Comparison of ENCODE assay signal across 15 cellular contexts in genomic region chr20:53216478-53216855, GRCh38.
DNase-seq lines count a peak whose midpoint lies in the region; ATAC-seq and TF ChIP-seq lines count a peak whose summit lies in the region.
"Had no signal": no experiment of that assay in that cellular context is flagged by ENCODE, and none has a peak within 500 bp of the region (broad histone marks: within the 10 kb centered on the region; RNA-seq: fewer than 3 reads in every experiment).

No MANE protein-coding gene starts in this region.

- H3K4me1 Mint-ChIP-seq in activated naive CD4-positive, alpha-beta T cell treated with anti-CD3 and anti-CD28 coated beads, Interleukin-2, amount 10 ng/mL, durations not matched to agents 7 days and 5 days: peaks cover 36% of the 10 kb centered on the region

- H3K9me3 Mint-ChIP-seq in activated naive CD4-positive, alpha-beta T cell treated with anti-CD3 and anti-CD28 coated beads, Interleukin-2, amount 10 ng/mL, durations not matched to agents 7 days and 5 days: peaks cover 4% of the 10 kb centered on the region

- CTCF ChIA-PET in activated naive CD4-positive, alpha-beta T cell treated with anti-CD3 and anti-CD28 coated beads, Interleukin-2, amount 10 ng/mL, durations not matched to agents 7 days and 5 days (lab: Charles Lee): interaction anchor here (0.6 to 2.5 kb wide), 25 partner anchors 8 to 975 kb away, joined by 3 to 13 read pairs (median 3); no protein-coding TSS in a partner anchor
- CTCF ChIA-PET in mammary epithelial cell (lab: Charles Lee; ENCODE audit: low non-redundant PET): interaction anchor here (0.8 kb wide), 1 partner anchor 469 kb away, joined by 4 read pairs; no protein-coding TSS in a partner anchor

- TF ChIP-seq CTCF in OCI-LY3 (IDR thresholded peaks at IDR 0.05; ENCODE audit: low read depth, low read length) (no peak), mammary epithelial cell (conservative IDR thresholded peaks at IDR 0.05 in 1 of 2, IDR thresholded peaks at IDR 0.05 in 1 of 2; ENCODE audit: extremely low read depth in 1 of 2, insufficient read depth in 1 of 2, low read depth in 1 of 2, low read length in 2 of 2) (no peak), prostate gland (IDR thresholded peaks at IDR 0.05) (no peak), gastroesophageal sphincter (IDR thresholded peaks at IDR 0.05) (no peak)

- TF ChIP-seq EP300 in gastroesophageal sphincter (IDR thresholded peaks at IDR 0.05): no peak

- H3K9ac ChIP-seq in OCI-LY3 (ENCODE audit: low read length) (no peak overlapping the region), mammary epithelial cell (ENCODE audit: insufficient read depth, low read length) (no peak overlapping the region)
- H3K9ac ChIP-seq: SK-N-SH had no signal

- intact Hi-C loops in mammary epithelial cell (cut with micrococcal nuclease) (loop anchor here (2.0 to 5.0 kb wide), 3 partner anchors 182 to 331 kb away; no protein-coding TSS in a partner anchor), prostate gland (cut with DNase I) (loop anchor here (5.0 kb wide), 1 partner anchor 974 kb away; no protein-coding TSS in a partner anchor)

- H4K20me1 ChIP-seq in OCI-LY3 (ENCODE audit: insufficient read depth, low read length) (no peaks in the 10 kb centered on the region), mammary epithelial cell (ENCODE audit: insufficient read depth, low read length) (no peaks in the 10 kb centered on the region)

- H3K27me3 ChIP-seq in OCI-LY3 (ENCODE audit: low read depth, low read length) (no peaks in the 10 kb centered on the region), mammary epithelial cell (ENCODE audit: insufficient read depth, low read length) (no peaks in the 10 kb centered on the region), prostate gland (replicated peaks; ENCODE audit: insufficient read depth) (no peaks in the 10 kb centered on the region), gastroesophageal sphincter (peaks cover 21% of the 10 kb centered on the region)
- H3K27me3 ChIP-seq: ascending aorta, uterus had no signal

- H2AFZ ChIP-seq in OCI-LY3 (ENCODE audit: low read depth, low read length) (no peak overlapping the region), mammary epithelial cell (ENCODE audit: low read depth, low read length) (no peak overlapping the region)

- TF ChIP-seq POLR2A in prostate gland (IDR thresholded peaks at IDR 0.05) (no peak), gastroesophageal sphincter (IDR thresholded peaks at IDR 0.05) (no peak)

- ATAC-seq in gastroesophageal sphincter: no peak

- H3K9me3 ChIP-seq in OCI-LY3 (ENCODE audit: insufficient read depth, low read length) (0 out of 2 replicates have a peak, but pooled peaks cover 3% of the 10 kb centered on the region), mammary epithelial cell (replicated peaks; ENCODE audit: insufficient read depth, low read length) (no peaks in the 10 kb centered on the region), prostate gland (no peaks in the 10 kb centered on the region), gastroesophageal sphincter (peaks cover 0 to 3% (median 0%) of the 10 kb centered on the region in 3 donors)
- H3K9me3 ChIP-seq: ascending aorta, SK-N-SH, uterus had no signal

- no peaks in the 10 kb centered on the region for H3K27me3 Mint-ChIP-seq in activated naive CD4-positive, alpha-beta T cell treated with anti-CD3 and anti-CD28 coated beads, Interleukin-2, amount 10 ng/mL, durations not matched to agents 7 days and 5 days
- H3K27me3 Mint-ChIP-seq: stimulated activated memory B cell treated with anti-CD40 and anti-IgM and Interleukin-4, amounts not matched to agents 10 μg/mL and 1 μg/mL and 100 μg/mL, for 72 hours had no signal

- no TSS peak for BruUV-seq in mammary epithelial cell (replicated peaks; lab: Mats Ljungman, UMichigan)

- H3K27ac Mint-ChIP-seq in activated naive CD4-positive, alpha-beta T cell treated with anti-CD3 and anti-CD28 coated beads, Interleukin-2, amount 10 ng/mL, durations not matched to agents 7 days and 5 days: peak overlapping the region; percentile 47
- H3K27ac Mint-ChIP-seq: stimulated activated memory B cell treated with anti-CD40 and anti-IgM and Interleukin-4, amounts not matched to agents 10 μg/mL and 1 μg/mL and 100 μg/mL, for 72 hours had no signal

- dilution Hi-C loops in mammary epithelial cell (cut with HindIII; ENCODE audit: low sequenced_read_pairs): no loop called here

- H3K4me1 ChIP-seq in OCI-LY3 (ENCODE audit: low read length) (peaks cover 45% of the 10 kb centered on the region), mammary epithelial cell (ENCODE audit: insufficient read depth, low read length) (no peaks in the 10 kb centered on the region), prostate gland (replicated peaks) (no peaks in the 10 kb centered on the region), gastroesophageal sphincter (peaks cover 0 to 6% (median 0%) of the 10 kb centered on the region in 3 donors)
- H3K4me1 ChIP-seq: ascending aorta, uterus had no signal

- H3K4me2 ChIP-seq in OCI-LY3 (ENCODE audit: low read length) (peak overlapping the region; percentile 79), mammary epithelial cell (ENCODE audit: insufficient read depth, low read depth, low read length) (peak overlapping the region; percentile 62)
- H3K4me2 ChIP-seq: SK-N-SH had no signal

- H3K4me3 ChIP-seq in OCI-LY3 (ENCODE audit: low read length) (peak overlapping the region; percentile 53), mammary epithelial cell (replicated peaks in 1 of 3; ENCODE audit: insufficient read depth in 1 of 3, low read depth in 2 of 3, low read length in 3 of 3) (no peak overlapping the region), prostate gland (peak overlapping the region; percentile 1 to 13), gastroesophageal sphincter (no peak overlapping the region)
- H3K4me3 ChIP-seq: ascending aorta, uterus had no signal

- WGBS in mammary epithelial cell (ENCODE audit: low coverage, missing lambda C conversion rate): 91% methylated on average over 2 of the region's 2 CpGs
- 66% methylated on average over 2 of the region's 2 CpGs for WGBS in prostate gland
- 100% methylated on average over 2 of the region's 2 CpGs for WGBS in gastroesophageal sphincter (ENCODE audit: low coverage in 1 of 2), 2 donors

- peaks cover 9% of the 10 kb centered on the region for H3K36me3 ChIP-seq in OCI-LY3 (replicated peaks; ENCODE audit: low read depth, low read length)
- no peaks in the 10 kb centered on the region for H3K36me3 ChIP-seq in mammary epithelial cell (ENCODE audit: insufficient read depth, low read length)
- no peaks in the 10 kb centered on the region for H3K36me3 ChIP-seq in prostate gland
- H3K36me3 ChIP-seq in gastroesophageal sphincter: no peaks in the 10 kb centered on the region
- H3K36me3 ChIP-seq: ascending aorta, uterus had no signal

- peak overlapping the region; percentile 14 for H3K4me3 Mint-ChIP-seq in activated naive CD4-positive, alpha-beta T cell treated with anti-CD3 and anti-CD28 coated beads, Interleukin-2, amount 10 ng/mL, durations not matched to agents 7 days and 5 days
- H3K4me3 Mint-ChIP-seq: stimulated activated memory B cell treated with anti-CD40 and anti-IgM and Interleukin-4, amounts not matched to agents 10 μg/mL and 1 μg/mL and 100 μg/mL, for 72 hours had no signal

- no peaks in the 10 kb centered on the region for H3K79me2 ChIP-seq in OCI-LY3 (ENCODE audit: low read length)
- H3K79me2 ChIP-seq in mammary epithelial cell (ENCODE audit: insufficient read depth, low read length): no peaks in the 10 kb centered on the region

- in situ Hi-C loops in mammary epithelial cell (cut with MboI; ENCODE audit: low sequenced_read_pairs in 2 of 2): loop anchor here in 1 of 2 donors (25.0 kb wide), 1 partner anchor 904 kb away; no protein-coding TSS in a partner anchor

- H3K36me3 Mint-ChIP-seq in activated naive CD4-positive, alpha-beta T cell treated with anti-CD3 and anti-CD28 coated beads, Interleukin-2, amount 10 ng/mL, durations not matched to agents 7 days and 5 days: peaks cover 2% of the 10 kb centered on the region
- H3K36me3 Mint-ChIP-seq: stimulated activated memory B cell treated with anti-CD40 and anti-IgM and Interleukin-4, amounts not matched to agents 10 μg/mL and 1 μg/mL and 100 μg/mL, for 72 hours had no signal

- H3K27ac ChIP-seq in OCI-LY3 (ENCODE audit: low read length) (no peak overlapping the region), mammary epithelial cell (ENCODE audit: insufficient read depth, low read depth, low read length) (no peak overlapping the region), prostate gland (no peak overlapping the region), gastroesophageal sphincter (no peak overlapping the region), substantia nigra (ENCODE audit: low read depth, low read length, poor library complexity, severe bottlenecking) (no peak overlapping the region)
- H3K27ac ChIP-seq: ascending aorta, uterus had no signal

- no peak for DNase-seq in activated naive CD4-positive, alpha-beta T cell treated with anti-CD3 and anti-CD28 coated beads, Interleukin-2, amount 10 ng/mL, durations not matched to agents 7 days and 5 days
- DNase-seq in activated naive CD4-positive, alpha-beta T cell treated with Interleukin-2 at 50 U/mL for 16 hours: no peak
- DNase-seq in mammary epithelial cell (no peak), prostate gland (ENCODE audit: low spot score) (no peak), NCI-H69 (lab: John Stamatoyannopoulos, UW) (no peak), substantia nigra (lab: John Stamatoyannopoulos, UW) (no peak)
- DNase-seq: GDM1, NCI-H2081 treated with DMSO at 0.1 percent for 48 hours, NCI-H524 treated with DMSO at 0.1 percent for 48 hours had no signal

Comparison
In these comparisons a context has a peak if more than half of its experiments do, and no peak if none do; other contexts are left out.
1. H3K4me3 ChIP-seq: peak in OCI-LY3 (single experiment) and prostate gland (2 of 2); none in mammary epithelial cell (0 of 3) and gastroesophageal sphincter (0 of 2).